Comparison of ENCODE assay signal across 8 cellular contexts in genomic region chr5:108003178-108003577, GRCh38.
DNase-seq lines count a peak whose midpoint lies in the region; ATAC-seq and FAIRE-seq lines count a peak whose summit lies in the region.

No MANE protein-coding gene starts in this region.

- ATAC-seq in GM18861 (IDR thresholded peaks at IDR 0.05; ENCODE audit: unreplicated experiment) (peak; percentile 99), HG03095 (IDR thresholded peaks at IDR 0.05; ENCODE audit: unreplicated experiment) (peak; percentile 71)

- peak; percentile 58 for DNase-seq in AG20443 (ENCODE audit: low spot score)
- DNase-seq in glomerular visceral epithelial cell (ENCODE audit: extremely low spot score), result peak; percentile 53
- peak; percentile 13 for DNase-seq in urothelium cell line (ENCODE audit: low spot score)
- no peak for DNase-seq in effector CD8-positive, alpha-beta T cell (lab: John Stamatoyannopoulos, UW)
- DNase-seq in SHP77 (lab: John Stamatoyannopoulos, UW), result no peak

- H3K27ac Mint-ChIP-seq in T-helper 1 cell treated with Interleukin-12 subunit alpha and Interleukin-12 subunit beta and Interleukin-4 antibody, amounts not matched to agents 30 μg/mL and 1 μg/mL, for 36 hours, result peak overlapping the region; percentile 32

- H3K9me3 Mint-ChIP-seq in T-helper 1 cell treated with Interleukin-12 subunit alpha and Interleukin-12 subunit beta and Interleukin-4 antibody, amounts not matched to agents 30 μg/mL and 1 μg/mL, for 36 hours, result no peaks in the 10 kb centered on the region

- peak overlapping the region; percentile 45 for H3K4me3 Mint-ChIP-seq in T-helper 1 cell treated with Interleukin-12 subunit alpha and Interleukin-12 subunit beta and Interleukin-4 antibody, amounts not matched to agents 30 μg/mL and 1 μg/mL, for 36 hours

- no peaks in the 10 kb centered on the region for H3K27me3 Mint-ChIP-seq in T-helper 1 cell treated with Interleukin-12 subunit alpha and Interleukin-12 subunit beta and Interleukin-4 antibody, amounts not matched to agents 30 μg/mL and 1 μg/mL, for 36 hours (ENCODE audit: low read depth)

- H3K36me3 Mint-ChIP-seq in T-helper 1 cell treated with Interleukin-12 subunit alpha and Interleukin-12 subunit beta and Interleukin-4 antibody, amounts not matched to agents 30 μg/mL and 1 μg/mL, for 36 hours (ENCODE audit: low read depth), result no peaks in the 10 kb centered on the region

- no peak for FAIRE-seq in urothelium cell line (lab: Jason Lieb, UNC)

- peaks cover 9% of the 10 kb centered on the region for H3K4me1 Mint-ChIP-seq in T-helper 1 cell treated with Interleukin-12 subunit alpha and Interleukin-12 subunit beta and Interleukin-4 antibody, amounts not matched to agents 30 μg/mL and 1 μg/mL, for 36 hours (ENCODE audit: low read depth)

Comparison
In these comparisons a context has a peak if more than half of its experiments do, and no peak if none do; other contexts are left out.
1. DNase-seq: peak in AG20443 (single experiment), glomerular visceral epithelial cell (single experiment) and urothelium cell line (single experiment); none in effector CD8-positive, alpha-beta T cell (single experiment) and SHP77 (0 of 2).